In genomic region chr10:75541411-75541810, GRCh38 we compare ENCODE assay signal across 26 cellular contexts.
A peak's percentile ranks its signal among the peaks of the same experiment; 100 is the strongest.
DNase-seq lines count a peak whose midpoint lies in the region; ATAC-seq, FAIRE-seq and TF ChIP-seq lines count a peak whose summit lies in the region.
"Had no signal": no experiment of that assay in that cellular context is flagged by ENCODE, and none has a peak within 500 bp of the region (broad histone marks: within the 10 kb centered on the region; RNA-seq: fewer than 3 reads in every experiment).

No MANE protein-coding gene starts in this region.

- CTCF ChIA-PET in WTC11 (lab: Charles Lee) (interaction anchor here (2.1 kb wide), 1 partner anchor 52 kb away, joined by 7 read pairs; no protein-coding TSS in a partner anchor), HepG2 (lab: Yijun Ruan, JAX; ENCODE audit: low intra/inter-chr PET ratio, low total read pairs) (no interaction called here)

- no peak overlapping the region for H4K8ac ChIP-seq in neuronal stem cell (ENCODE audit: low read depth, low read length)

- H3K9me3 Mint-ChIP-seq in GM23338 (no peaks in the 10 kb centered on the region; the same call in 2 of the 3 replicates), WTC11 (no peaks in the 10 kb centered on the region)

- 63% methylated on average over 2 of the region's 2 CpGs for WGBS in HepG2 (ENCODE audit: low lambda C conversion rate)
- no CpG with 5 or more reads among the region's 2 CpGs for WGBS in neuronal stem cell (ENCODE audit: extremely low coverage in 2 of 2, insufficient read length in 2 of 2, insufficient replicate concordance in 1 of 2), 2 donors

- TF ChIP-seq EP300 in HepG2 (IDR thresholded peaks at IDR 0.05; ENCODE audit: low read depth in 2 of 2, low read length in 2 of 2): no peak
- TF ChIP-seq EP300 in HepG2 (CRISPR knock-in tag; IDR thresholded peaks at IDR 0.05; ENCODE audit: borderline replicate concordance): no peak

- H2BK15ac ChIP-seq in neuronal stem cell (ENCODE audit: low read length): no peak overlapping the region

- H3K4me1 ChIP-seq in GM23338 (ENCODE audit: insufficient read depth) (peaks cover 45% of the 10 kb centered on the region), HepG2 (ENCODE audit: insufficient read depth, low read length) (peaks cover 35% of the 10 kb centered on the region), neuronal stem cell (ENCODE audit: control insufficient read depth in 2 of 2, insufficient read depth in 1 of 2, low read depth in 1 of 2, low read length in 2 of 2) (peaks cover 32 to 70% of the 10 kb centered on the region in 2 donors)
- H3K4me1 ChIP-seq: Caco-2, HAP-1 had no signal

- H3K14ac ChIP-seq in neuronal stem cell (ENCODE audit: low read length): no peak overlapping the region

- no peak overlapping the region for H3K4me3 Mint-ChIP-seq in GM23338
- H3K4me3 Mint-ChIP-seq in WTC11: no peak overlapping the region
- H3K4me3 Mint-ChIP-seq: CD4-positive, alpha-beta memory T cell had no signal

- H3K27ac ChIP-seq in GM23338 (ENCODE audit: low read depth) (no peak overlapping the region), HepG2 (ENCODE audit: extremely low read length, insufficient read depth, low read length) (no peak overlapping the region), neuronal stem cell (replicated peaks; ENCODE audit: low read length) (peak overlapping the region; percentile 96)
- H3K27ac ChIP-seq: BLaER1 treated with 17β-estradiol and CSF1 and Interleukin-3, amounts not matched to agents 10 nM and 100 nM; GM23248 had no signal

- POLR2A ChIA-PET in WTC11 (lab: Charles Lee): interaction anchor here (0.6 kb wide), 1 partner anchor 89 kb away, joined by 3 read pairs; no protein-coding TSS in a partner anchor
- POLR2A ChIA-PET in HepG2 (lab: Yijun Ruan, JAX): no interaction called here

- TF ChIP-seq CTCF in GM23338 (conservative IDR thresholded peaks at IDR 0.05; ENCODE audit: low read depth in 2 of 2) (no peak), WTC11 (IDR thresholded peaks at IDR 0.05) (no peak), HepG2 (CRISPR knock-in tag; IDR thresholded peaks at IDR 0.05) (no peak)

- no peak for TF ChIP-seq POLR2A in HepG2 (IDR thresholded peaks at IDR 0.05; ENCODE audit: insufficient read depth in 1 of 2, low read depth in 2 of 2, low read length in 2 of 2)

- intact Hi-C loops in HepG2 (cut with micrococcal nuclease; ENCODE audit: unreplicated experiment): no loop called here

- H3K36me3 Mint-ChIP-seq in GM23338 (ENCODE audit: low read depth) (peaks cover 3% of the 10 kb centered on the region; the same call in 2 of the 3 replicates), WTC11 (no peaks in the 10 kb centered on the region)
- H3K36me3 Mint-ChIP-seq: CD4-positive, alpha-beta memory T cell had no signal

- in situ Hi-C loops in HepG2 (cut with HindIII; ENCODE audit: extremely low pct_ligation_motif_present, low pct_unique_long_range_greater_than_20kb): no loop called here

- H3F3A ChIP-seq in GM23338 (replicated peaks; ENCODE audit: low read depth): no peaks in the 10 kb centered on the region

- no peak for FAIRE-seq in HepG2 (lab: Jason Lieb, UNC)
- FAIRE-seq: GM12878 had no signal

- H4K91ac ChIP-seq in neuronal stem cell (ENCODE audit: low read depth, low read length, poor library complexity): no peak overlapping the region

- H2BK120ac ChIP-seq in neuronal stem cell (ENCODE audit: low read depth, low read length): no peak overlapping the region

- no peak for ATAC-seq in GM23338
- no peak for ATAC-seq in WTC11
- ATAC-seq in HepG2: no peak
- no peak for ATAC-seq in GM21526 (IDR thresholded peaks at IDR 0.05; ENCODE audit: low FRiP score, unreplicated experiment)
- ATAC-seq: Panc1 had no signal

- H3K9me2 ChIP-seq in GM23338 (ENCODE audit: insufficient read depth): no peaks in the 10 kb centered on the region

- H3K9ac ChIP-seq in HepG2 (ENCODE audit: insufficient read depth, low read depth, low read length) (no peak overlapping the region), neuronal stem cell (ENCODE audit: low read depth, low read length, poor library complexity) (no peak overlapping the region)
- H3K9ac ChIP-seq: BLaER1 treated with 17β-estradiol and CSF1 and Interleukin-3, amounts not matched to agents 10 nM and 100 nM; GM23248 had no signal

- H4K20me1 ChIP-seq in GM23338 (replicated peaks; ENCODE audit: insufficient read depth): no peaks in the 10 kb centered on the region
- H4K20me1 ChIP-seq in HepG2 (ENCODE audit: insufficient read depth, low read length): no peaks in the 10 kb centered on the region
- H4K20me1 ChIP-seq: BLaER1 treated with 17β-estradiol and CSF1 and Interleukin-3, amounts not matched to agents 10 nM and 100 nM had no signal

- H3K27ac Mint-ChIP-seq in GM23338 (no peak overlapping the region), WTC11 (0 out of 2 replicates have a peak overlapping the region, but pooled peaks have one; percentile 42)
- H3K27ac Mint-ChIP-seq: CD4-positive, alpha-beta memory T cell had no signal

- DNase-seq in GM23338 (ENCODE audit: low spot score) (no peak), WTC11 (ENCODE audit: low spot score) (no peak), HepG2 (ENCODE audit: low spot score) (no peak), neuronal stem cell (ENCODE audit: low spot score) (no peak), NOMO-1 treated with dmso at 0.1 percent for 144 hours (lab: John Stamatoyannopoulos, UW; ENCODE audit: unreplicated experiment) (no peak)
- no peak for DNase-seq in stimulated activated naive CD4-positive, alpha-beta T cell treated with Interleukin-2 at 50 U/mL for 16 hours (lab: John Stamatoyannopoulos, UW)
- no peak for DNase-seq in central memory CD4-positive, alpha-beta T cell
- DNase-seq: 8988T; Caco-2; CD4-positive, alpha-beta memory T cell; DND-41; GM23248; KBM-7; MM.1S; NCI-H1048; NCI-H1417 treated with DMSO at 0.1 percent for 48 hours; NCI-H2029; NCI-H226; NCI-H510A treated with DMSO at 0.1 percent for 48 hours; NCI-H748 treated with DMSO at 0.1 percent for 48 hours; NK-92 treated with Interleukin-12 subunit alpha and Interleukin-12 subunit beta, amount 100 ng/mL, for 24 hours had no signal

- peak overlapping the region; percentile 34 for H3K4me2 ChIP-seq in GM23338
- no peak overlapping the region for H3K4me2 ChIP-seq in HepG2 (ENCODE audit: low read depth, low read length)
- peak overlapping the region; percentile 47 for H3K4me2 ChIP-seq in neuronal stem cell (ENCODE audit: insufficient read depth, low read length, poor library complexity, severe bottlenecking)

- no peak overlapping the region for H2AK5ac ChIP-seq in neuronal stem cell (ENCODE audit: low read depth, low read length)

- H3K4me1 Mint-ChIP-seq in GM23338 (peaks cover 61% of the 10 kb centered on the region), WTC11 (peaks cover 65% of the 10 kb centered on the region)
- H3K4me1 Mint-ChIP-seq: CD4-positive, alpha-beta memory T cell had no signal

- H2BK5ac ChIP-seq in neuronal stem cell (ENCODE audit: low read length): no peak overlapping the region

- H3K18ac ChIP-seq in neuronal stem cell (ENCODE audit: low read length): no peak overlapping the region

- H3K27me3 ChIP-seq in GM23338 (ENCODE audit: insufficient read depth) (no peaks in the 10 kb centered on the region), HepG2 (ENCODE audit: control insufficient read depth in 1 of 2, insufficient read depth in 2 of 2, low read length in 2 of 2) (no peaks in the 10 kb centered on the region), neuronal stem cell (ENCODE audit: control insufficient read depth in 3 of 3, insufficient read depth in 3 of 3, low read depth in 1 of 3, low read length in 3 of 3) (no peaks in the 10 kb centered on the region)
- H3K27me3 ChIP-seq: BLaER1 treated with 17β-estradiol and CSF1 and Interleukin-3, amounts not matched to agents 10 nM and 100 nM had no signal

- H3K4me3 ChIP-seq in GM23338 (no peak overlapping the region), HepG2 (replicated peaks in 1 of 3; ENCODE audit: insufficient read depth in 1 of 3, low read depth in 2 of 3, low read length in 3 of 3) (no peak overlapping the region), neuronal stem cell (ENCODE audit: low read length in 2 of 2) (no peak overlapping the region)
- H3K4me3 ChIP-seq: BLaER1 treated with 17β-estradiol and CSF1 and Interleukin-3, amounts not matched to agents 10 nM and 100 nM; GM12878; GM23248; HAP-1 had no signal

- H3K79me1 ChIP-seq in neuronal stem cell (ENCODE audit: low read depth, low read length): no peaks in the 10 kb centered on the region

- H3K9me3 ChIP-seq in HepG2 (ENCODE audit: low read length): no peaks in the 10 kb centered on the region
- H3K9me3 ChIP-seq in neuronal stem cell (replicated peaks in 1 of 2; ENCODE audit: control insufficient read depth in 2 of 2, insufficient read depth in 1 of 2, low read depth in 1 of 2, low read length in 2 of 2): no peaks in the 10 kb centered on the region
- H3K9me3 ChIP-seq: BLaER1 treated with 17β-estradiol and CSF1 and Interleukin-3, amounts not matched to agents 10 nM and 100 nM; Caco-2; HAP-1 had no signal

- no peak overlapping the region for H3K4ac ChIP-seq in neuronal stem cell (ENCODE audit: low read length)

- no peak overlapping the region for H2AFZ ChIP-seq in GM23338
- no peak overlapping the region for H2AFZ ChIP-seq in HepG2 (ENCODE audit: low read length)
- H2AFZ ChIP-seq in neuronal stem cell (ENCODE audit: low read length): peak overlapping the region; percentile 5
- H2AFZ ChIP-seq: GM23248 had no signal

- H3K36me3 ChIP-seq in GM23338 (ENCODE audit: insufficient read depth) (no peaks in the 10 kb centered on the region), HepG2 (replicated peaks in 1 of 2; ENCODE audit: control insufficient read depth in 1 of 2, insufficient read depth in 2 of 2, low read length in 2 of 2) (no peaks in the 10 kb centered on the region), neuronal stem cell (replicated peaks in 1 of 2; ENCODE audit: control insufficient read depth in 2 of 2, insufficient read depth in 2 of 2, low read length in 2 of 2) (no peaks in the 10 kb centered on the region)
- H3K36me3 ChIP-seq: BLaER1 treated with 17β-estradiol and CSF1 and Interleukin-3, amounts not matched to agents 10 nM and 100 nM; HAP-1 had no signal

- H3K27me3 Mint-ChIP-seq in GM23338 (ENCODE audit: insufficient read depth, low read depth, poor library complexity) (peaks cover 9% of the 10 kb centered on the region), WTC11 (ENCODE audit: low read depth) (peaks cover 20% of the 10 kb centered on the region)

- no peak for TF ChIP-seq RAD21 in HepG2 (CRISPR knock-in tag; IDR thresholded peaks at IDR 0.05)

- BruUV-seq in HepG2 (replicated peaks; lab: Mats Ljungman, UMichigan): no TSS peak

- H3K23ac ChIP-seq in neuronal stem cell (ENCODE audit: low read depth, low read length, poor library complexity): no peak overlapping the region

- no peaks in the 10 kb centered on the region for H3K79me2 ChIP-seq in GM23338 (replicated peaks; ENCODE audit: insufficient read depth)
- no peaks in the 10 kb centered on the region for H3K79me2 ChIP-seq in HepG2 (ENCODE audit: insufficient read depth, low read length)

- no peak overlapping the region for H2BK12ac ChIP-seq in neuronal stem cell (ENCODE audit: low read length)

TF ChIP-seq in GM23338, 12 proteins besides CTCF, POLR2A, EP300 and RAD21 (continues in another document):
- no peak for TF ChIP-seq EZH2 (IDR thresholded peaks at IDR 0.05; ENCODE audit: low read depth, unreplicated experiment)
